ENCODE assay signal across 7 cellular contexts in the genomic region with DNA sequence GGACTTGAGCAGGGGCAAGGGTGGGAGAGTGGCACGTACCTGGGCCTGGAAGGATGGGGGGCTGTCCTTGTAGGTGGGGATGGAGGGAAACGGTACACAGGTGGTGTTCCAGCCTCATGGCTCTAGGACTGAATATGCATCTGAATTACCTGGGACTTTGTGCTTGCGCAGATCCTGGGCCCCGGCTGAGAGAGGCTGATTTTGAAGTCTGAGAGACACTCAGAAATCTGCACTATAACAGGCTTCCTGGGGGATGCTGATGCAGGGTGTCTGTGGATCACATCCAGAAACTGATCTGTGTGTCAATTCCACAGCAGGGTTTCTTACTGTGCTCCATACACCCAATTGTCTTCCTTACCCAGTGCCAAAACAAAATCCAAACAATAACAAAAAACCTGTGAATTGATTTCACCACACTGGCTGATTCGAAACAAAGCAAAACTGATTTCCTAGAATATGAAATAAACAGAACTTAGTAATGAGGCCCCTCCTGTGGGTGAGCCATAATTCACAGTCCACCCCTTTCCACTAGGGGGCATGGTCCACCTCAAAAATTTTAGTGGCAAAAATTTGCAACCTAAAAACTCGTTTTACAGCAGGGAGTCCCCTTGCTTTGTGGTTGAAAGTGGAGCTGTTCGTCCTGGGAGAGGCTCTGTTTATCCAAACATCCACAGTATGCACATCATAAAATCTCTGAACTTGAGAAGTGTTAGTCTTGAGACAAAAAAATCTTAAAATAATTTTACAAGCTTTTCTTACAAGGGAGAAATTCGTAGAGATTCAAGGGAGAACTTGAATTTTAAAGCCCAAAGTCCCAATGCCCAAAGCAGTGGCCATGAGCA. TPM values are rescaled to one million over a fixed set of nuclear protein-coding genes. Genes with fewer than 3 reads are reported as not detected.
A peak's percentile ranks its signal among the peaks of the same experiment; 100 is the strongest.
DNase-seq lines count a peak whose midpoint lies in the region; TF ChIP-seq lines count a peak whose summit lies in the region.

No MANE protein-coding gene starts in this region.

- H3K27ac Mint-ChIP-seq in activated CD4-positive, alpha-beta memory T cell treated with anti-CD3 and anti-CD28 coated beads for 36 hours, result no peak overlapping the region

- peak; percentile 25 for DNase-seq in GM04504 (ENCODE audit: low read depth)
- DNase-seq in MM.1S, result no peak
- peak; percentile 68 for DNase-seq in activated CD4-positive, alpha-beta memory T cell treated with anti-CD3 and anti-CD28 coated beads for 36 hours
- DNase-seq in effector CD8-positive, alpha-beta T cell (lab: John Stamatoyannopoulos, UW), result peak; percentile 36
- peak; percentile 46 for DNase-seq in mesenchymal stem cell
- DNase-seq in stimulated activated CD8-positive, alpha-beta memory T cell treated with anti-CD3 and anti-CD28 coated beads, Interleukin-7, amount 100 ng/mL, for 1 hour (ENCODE audit: low read depth in 2 of 2), result peak; percentile 26 to 43
- no peak for DNase-seq in DMS153 (lab: John Stamatoyannopoulos, UW)

- H3K9ac ChIP-seq in MM.1S (ENCODE audit: low read length) (no peak overlapping the region), mesenchymal stem cell (ENCODE audit: low read length) (peak overlapping the region; percentile 9)

- H3K27ac ChIP-seq in MM.1S (ENCODE audit: low read length) (no peak overlapping the region), mesenchymal stem cell (ENCODE audit: low read length, poor library complexity, severe bottlenecking) (no peak overlapping the region)

- H3K27me3 Mint-ChIP-seq in activated CD4-positive, alpha-beta memory T cell treated with anti-CD3 and anti-CD28 coated beads for 36 hours, result peaks cover 3% of the 10 kb centered on the region

- no peaks in the 10 kb centered on the region for H3K79me2 ChIP-seq in MM.1S (ENCODE audit: low read length)

- 0 out of 2 replicates have a peak, but pooled peaks cover 3% of the 10 kb centered on the region for H3K27me3 ChIP-seq in MM.1S (replicated peaks; ENCODE audit: insufficient read depth, low read length)
- no peaks in the 10 kb centered on the region for H3K27me3 ChIP-seq in mesenchymal stem cell (ENCODE audit: control insufficient read depth in 1 of 2, insufficient read depth in 1 of 2, low read length in 2 of 2)

- no peaks in the 10 kb centered on the region for H3K9me2 ChIP-seq in MM.1S (replicated peaks; ENCODE audit: insufficient read depth, low read length)

- no peaks in the 10 kb centered on the region for H3K36me3 ChIP-seq in MM.1S (replicated peaks; ENCODE audit: insufficient read depth, low read length)
- H3K36me3 ChIP-seq in mesenchymal stem cell (ENCODE audit: control insufficient read depth in 1 of 2, insufficient read depth in 2 of 2, low read depth in 1 of 2, low read length in 2 of 2), result no peaks in the 10 kb centered on the region

- peak; percentile 49 for TF ChIP-seq CTCF in MM.1S (IDR thresholded peaks at IDR 0.05; ENCODE audit: low read length)

- no peak overlapping the region for H2BK5ac ChIP-seq in mesenchymal stem cell (ENCODE audit: low read depth, low read length, poor library complexity, severe bottlenecking)

- CTCF ChIA-PET in activated CD4-positive, alpha-beta memory T cell treated with anti-CD3 and anti-CD28 coated beads for 36 hours (lab: Charles Lee), result interaction anchor here (0.6 to 9.6 kb wide), 23 partner anchors 8 to 225 kb away, joined by 3 to 148 read pairs (median 4); a partner anchor contains a TSS

- H3K36me3 Mint-ChIP-seq in activated CD4-positive, alpha-beta memory T cell treated with anti-CD3 and anti-CD28 coated beads for 36 hours, result no peaks in the 10 kb centered on the region

- H3K9me3 Mint-ChIP-seq in activated CD4-positive, alpha-beta memory T cell treated with anti-CD3 and anti-CD28 coated beads for 36 hours, result no peaks in the 10 kb centered on the region

- no peak overlapping the region for H3K4me3 Mint-ChIP-seq in activated CD4-positive, alpha-beta memory T cell treated with anti-CD3 and anti-CD28 coated beads for 36 hours

- H3K4me1 Mint-ChIP-seq in activated CD4-positive, alpha-beta memory T cell treated with anti-CD3 and anti-CD28 coated beads for 36 hours (ENCODE audit: low read depth), result peaks cover 8% of the 10 kb centered on the region

- no peak overlapping the region for H2AFZ ChIP-seq in MM.1S (ENCODE audit: low read length)
- H2AFZ ChIP-seq in mesenchymal stem cell (ENCODE audit: low read depth, low read length), result no peak overlapping the region

- H3K18ac ChIP-seq in mesenchymal stem cell (ENCODE audit: low read depth in 1 of 2, low read length in 2 of 2), result no peak overlapping the region

- no peak overlapping the region for H2BK15ac ChIP-seq in mesenchymal stem cell (ENCODE audit: low read depth, poor library complexity, severe bottlenecking)

- no peak overlapping the region for H2AK5ac ChIP-seq in mesenchymal stem cell (ENCODE audit: low read length, severe bottlenecking)

- POLR2A ChIA-PET in activated CD4-positive, alpha-beta memory T cell treated with anti-CD3 and anti-CD28 coated beads for 36 hours (lab: Charles Lee), result no interaction called here

- H4K20me1 ChIP-seq in MM.1S (ENCODE audit: insufficient read depth, low read length), result no peaks in the 10 kb centered on the region

- no peak overlapping the region for H2BK120ac ChIP-seq in mesenchymal stem cell (ENCODE audit: low read depth, low read length)

- H3K4me3 ChIP-seq in MM.1S (ENCODE audit: low read length) (no peak overlapping the region), mesenchymal stem cell (ENCODE audit: insufficient read depth in 1 of 2, low read depth in 1 of 2, low read length in 2 of 2) (no peak overlapping the region)

- WGBS in mesenchymal stem cell, result 71% methylated on average over 6 of the region's 8 CpGs

- no peak overlapping the region for H2BK12ac ChIP-seq in mesenchymal stem cell (ENCODE audit: low read length in 2 of 2)

- no peak overlapping the region for H3K23ac ChIP-seq in mesenchymal stem cell (ENCODE audit: low read length in 2 of 2)

- no peaks in the 10 kb centered on the region for H3F3A ChIP-seq in MM.1S (ENCODE audit: insufficient read depth, low read length)

- no peak overlapping the region for H4K8ac ChIP-seq in mesenchymal stem cell (ENCODE audit: low read length)

- no peak overlapping the region for H3K4ac ChIP-seq in mesenchymal stem cell (ENCODE audit: low read depth in 1 of 2, low read length in 2 of 2)

- no peaks in the 10 kb centered on the region for H3K79me1 ChIP-seq in mesenchymal stem cell (replicated peaks; ENCODE audit: low read length, poor library complexity, severe bottlenecking)

- H3K4me2 ChIP-seq in MM.1S (ENCODE audit: low read depth, low read length) (no peak overlapping the region), mesenchymal stem cell (ENCODE audit: low read length, poor library complexity, severe bottlenecking) (no peak overlapping the region)

- H4K91ac ChIP-seq in mesenchymal stem cell (ENCODE audit: low read length), result no peak overlapping the region

- intact Hi-C loops in activated CD4-positive, alpha-beta memory T cell treated with anti-CD3 and anti-CD28 coated beads for 36 hours (cut with micrococcal nuclease), result loop anchor here (1.0 to 5.0 kb wide), 5 partner anchors 33 to 223 kb away; no protein-coding TSS in a partner anchor

- H3K9me3 ChIP-seq in MM.1S (replicated peaks; ENCODE audit: insufficient read depth, low read length), result no peaks in the 10 kb centered on the region
- no peaks in the 10 kb centered on the region for H3K9me3 ChIP-seq in mesenchymal stem cell (ENCODE audit: control insufficient read depth, low read length)

- H3K4me1 ChIP-seq in MM.1S (ENCODE audit: low read length), result no peaks in the 10 kb centered on the region
- peaks cover 15% of the 10 kb centered on the region for H3K4me1 ChIP-seq in mesenchymal stem cell (ENCODE audit: control insufficient read depth, insufficient read depth, low read depth, low read length)

- H3K14ac ChIP-seq in mesenchymal stem cell (ENCODE audit: low read length in 2 of 2), result no peak overlapping the region

RNA-seq across cellular contexts. Expression of a gene that starts 32.0 kb away (rescaled TPM):
- 10 to 100 TPM; 11.1 to 12.9 TPM for total RNA-seq in activated CD4-positive, alpha-beta memory T cell treated with anti-CD3 and anti-CD28 coated beads for 36 hours
- 14.3 TPM for polyA plus RNA-seq in mesenchymal stem cell (2013, experiment 1 of 2)
- polyA plus RNA-seq in mesenchymal stem cell (2013, experiment 2 of 2), result 15.1 TPM

Comparison
In these comparisons a context has a peak if more than half of its experiments do, and no peak if none do; other contexts are left out.
1. DNase-seq: peak in GM04504 (single experiment), activated CD4-positive, alpha-beta memory T cell treated with anti-CD3 and anti-CD28 coated beads for 36 hours (single experiment), effector CD8-positive, alpha-beta T cell (single experiment), mesenchymal stem cell (single experiment) and stimulated activated CD8-positive, alpha-beta memory T cell treated with anti-CD3 and anti-CD28 coated beads, Interleukin-7, amount 100 ng/mL, for 1 hour (2 of 2); none in MM.1S (single experiment) and DMS153 (single experiment).